ENCODE assay signal across 1 cellular context in genomic region chr20:36182604-36183154, GRCh38.
A peak's percentile ranks its signal among the peaks of the same experiment; 100 is the strongest.
TF ChIP-seq lines count a peak whose summit lies in the region.

No MANE protein-coding gene starts in this region.

TF ChIP-seq in HepG2, 621 proteins besides CTCF, POLR2A, EP300 and RAD21 (continued from another document and continues in another):
- TF ChIP-seq KDM2A (CRISPR knock-in tag; IDR thresholded peaks at IDR 0.05; ENCODE audit: borderline replicate concordance, low read depth) (peak; percentile 52; the same call in 1 of the 2 replicates), ZNF432 (CRISPR knock-in tag; IDR thresholded peaks at IDR 0.05; ENCODE audit: borderline replicate concordance) (no peak), GABPB1 (CRISPR knock-in tag; IDR thresholded peaks at IDR 0.05) (0 out of 2 replicates have a peak, but pooled peaks have one; percentile 11), KLF9 (CRISPR knock-in tag; IDR thresholded peaks at IDR 0.05; ENCODE audit: low read depth) (peak; percentile 77), DDIT3 (CRISPR knock-in tag; IDR thresholded peaks at IDR 0.05) (0 out of 2 replicates have a peak, but pooled peaks have one; percentile 85), CHD4 (IDR thresholded peaks at IDR 0.05; ENCODE audit: borderline replicate concordance, low read length) (peak; percentile 47; the same call in 1 of the 2 replicates), SPEN (CRISPR knock-in tag; IDR thresholded peaks at IDR 0.05; ENCODE audit: low read depth) (peak; percentile 66; the same call in 1 of the 2 replicates), CENPBD1 (CRISPR knock-in tag; IDR thresholded peaks at IDR 0.05; ENCODE audit: borderline replicate concordance, low read depth) (no peak), ZNF253 (CRISPR knock-in tag; IDR thresholded peaks at IDR 0.05; ENCODE audit: borderline replicate concordance) (no peak), ZNF546 (CRISPR knock-in tag; conservative IDR thresholded peaks at IDR 0.05) (no peak), ZBTB25 (CRISPR knock-in tag; IDR thresholded peaks at IDR 0.05) (no peak; the same call in 1 of the 2 replicates), ZNF446 (CRISPR knock-in tag; IDR thresholded peaks at IDR 0.05) (no peak), ZNF142 (CRISPR knock-in tag; IDR thresholded peaks at IDR 0.05) (peak; percentile 77), ZNF292 (CRISPR knock-in tag; IDR thresholded peaks at IDR 0.05; ENCODE audit: borderline replicate concordance, low read depth) (no peak), ZNF616 (CRISPR knock-in tag; IDR thresholded peaks at IDR 0.05; ENCODE audit: low read depth) (no peak), ATF6 (CRISPR knock-in tag; conservative IDR thresholded peaks at IDR 0.05) (no peak; the same call in 1 of the 2 replicates), ZNF790 (CRISPR knock-in tag; IDR thresholded peaks at IDR 0.05; ENCODE audit: borderline replicate concordance) (no peak; the same call in 1 of the 2 replicates), ZNF784 (CRISPR knock-in tag; IDR thresholded peaks at IDR 0.05; ENCODE audit: borderline replicate concordance) (no peak), ZNF644 (CRISPR knock-in tag; IDR thresholded peaks at IDR 0.05; ENCODE audit: low read depth) (peak; percentile 93), E2F2 (CRISPR knock-in tag; IDR thresholded peaks at IDR 0.05; ENCODE audit: borderline replicate concordance) (no peak), SIN3A (IDR thresholded peaks at IDR 0.05; ENCODE audit: borderline replicate concordance, low read depth, low read length) (peak; percentile 48; the same call in 1 of the 2 replicates), SRSF9 (IDR thresholded peaks at IDR 0.05; ENCODE audit: borderline replicate concordance, insufficient read depth, low read depth, low read length, poor library complexity, severe bottlenecking) (no peak), TMF1 (CRISPR knock-in tag; IDR thresholded peaks at IDR 0.05; ENCODE audit: low read depth) (peak; percentile 2; the same call in 1 of the 2 replicates), MIER2 (CRISPR knock-in tag; IDR thresholded peaks at IDR 0.05) (0 out of 2 replicates have a peak, but pooled peaks have one; percentile 37), ZNF335 (CRISPR knock-in tag; IDR thresholded peaks at IDR 0.05) (peak; percentile 70; the same call in 1 of the 2 replicates), ZNF839 (CRISPR knock-in tag; IDR thresholded peaks at IDR 0.05; ENCODE audit: borderline replicate concordance) (0 out of 2 replicates have a peak, but pooled peaks have one; percentile 10), ZNF652 (CRISPR knock-in tag; IDR thresholded peaks at IDR 0.05; ENCODE audit: borderline replicate concordance, low read depth) (0 out of 2 replicates have a peak, but pooled peaks have one; percentile 32), ARID4A (CRISPR knock-in tag; IDR thresholded peaks at IDR 0.05; ENCODE audit: borderline replicate concordance) (peak; percentile 62; the same call in 1 of the 2 replicates), ZNF607 (CRISPR knock-in tag; IDR thresholded peaks at IDR 0.05; ENCODE audit: borderline replicate concordance) (peak; percentile 70), ZNF20 (CRISPR knock-in tag; IDR thresholded peaks at IDR 0.05) (0 out of 2 replicates have a peak, but pooled peaks have one; percentile 47), ZNF772 (CRISPR knock-in tag; IDR thresholded peaks at IDR 0.05) (no peak), ZFP36L1 (CRISPR knock-in tag; IDR thresholded peaks at IDR 0.05) (peak; percentile 92), RXRB (CRISPR knock-in tag; IDR thresholded peaks at IDR 0.05; ENCODE audit: borderline replicate concordance) (0 out of 2 replicates have a peak, but pooled peaks have one; percentile 19), HMGXB4 (CRISPR knock-in tag; IDR thresholded peaks at IDR 0.05; ENCODE audit: borderline replicate concordance in 1 of 2, low read depth in 1 of 2) (peak; percentile 9 to 26; a peak in 3 of 4 replicates), ELF1 (CRISPR knock-in tag; IDR thresholded peaks at IDR 0.05) (peak; percentile 16; the same call in 1 of the 2 replicates), SNAI1 (CRISPR knock-in tag; IDR thresholded peaks at IDR 0.05; ENCODE audit: borderline replicate concordance) (peak; percentile 73; the same call in 1 of the 2 replicates), HMG20A (CRISPR knock-in tag; IDR thresholded peaks at IDR 0.05; ENCODE audit: borderline replicate concordance) (peak; percentile 19; the same call in 1 of the 2 replicates), NR3C1 (CRISPR knock-in tag; IDR thresholded peaks at IDR 0.05) (no peak), ZNF101 (CRISPR knock-in tag; IDR thresholded peaks at IDR 0.05; ENCODE audit: borderline replicate concordance, low read depth) (no peak), SMARCC2 (IDR thresholded peaks at IDR 0.05) (peak; percentile 45; the same call in 1 of the 2 replicates), RBM22 (optimal IDR thresholded peaks at IDR 0.05; ENCODE audit: low read length) (no peak), MIER3 (CRISPR knock-in tag; IDR thresholded peaks at IDR 0.05; ENCODE audit: borderline replicate concordance) (no peak; the same call in 1 of the 2 replicates)
